In the genomic region with DNA sequence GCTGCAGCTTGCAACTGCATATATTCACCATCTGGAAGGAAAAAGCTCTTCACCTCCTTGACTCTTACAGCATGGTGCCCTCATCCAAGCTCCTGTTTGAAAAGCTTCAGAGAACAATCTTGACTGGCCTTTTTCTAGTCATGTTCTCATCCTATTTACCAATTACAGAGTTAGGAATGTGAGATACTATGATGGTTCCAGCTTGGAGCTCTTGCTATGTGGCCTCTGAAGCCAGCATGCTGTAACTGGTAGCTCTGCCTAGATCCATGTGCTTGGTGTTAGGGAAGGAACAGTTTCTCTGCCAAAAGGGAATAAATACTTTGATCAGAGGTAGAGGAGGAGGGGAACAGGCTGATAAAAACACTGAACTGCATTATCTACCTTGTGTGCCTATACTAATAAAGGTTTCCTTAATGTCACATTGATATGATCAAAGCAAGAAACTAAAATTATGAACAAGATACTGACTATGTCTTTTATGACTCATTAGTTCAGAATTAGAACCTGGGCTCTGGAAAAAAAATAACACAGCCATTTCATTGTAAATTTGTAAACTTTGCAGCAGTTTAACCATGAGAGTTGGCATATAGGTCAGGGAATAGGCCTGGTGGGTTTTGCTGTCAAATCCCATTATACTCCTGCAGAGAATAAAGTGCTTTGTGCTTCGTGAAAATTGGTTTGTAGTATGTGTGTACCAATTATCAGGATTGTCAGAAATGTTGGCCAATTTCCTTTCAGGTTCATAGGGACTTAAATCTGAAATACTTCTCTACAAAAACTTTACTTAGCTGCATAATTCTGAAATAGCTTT, we compare ENCODE assay signal across 2 cellular contexts.
A peak's percentile ranks its signal among the peaks of the same experiment; 100 is the strongest.
TF ChIP-seq lines count a peak whose summit lies in the region.

No MANE protein-coding gene starts in this region.

TF ChIP-seq in IMR-90, 13 proteins besides CTCF, POLR2A, EP300 and RAD21:
- TF ChIP-seq CHD1 (IDR thresholded peaks at IDR 0.05; ENCODE audit: low read depth, low read length) (no peak), NFE2L2 (IDR thresholded peaks at IDR 0.05; ENCODE audit: low read depth, low read length) (no peak), MXI1 (IDR thresholded peaks at IDR 0.05; ENCODE audit: borderline replicate concordance, low read depth, low read length) (no peak), CEBPB (IDR thresholded peaks at IDR 0.05; ENCODE audit: low read depth, low read length) (no peak), MAZ (IDR thresholded peaks at IDR 0.05; ENCODE audit: borderline replicate concordance, low read depth, low read length) (no peak), BHLHE40 (IDR thresholded peaks at IDR 0.05; ENCODE audit: low read depth, low read length) (no peak), FOS (IDR thresholded peaks at IDR 0.05; ENCODE audit: low read depth, low read length) (no peak), MAFK (IDR thresholded peaks at IDR 0.05; ENCODE audit: low read depth, low read length) (no peak), SMC3 (IDR thresholded peaks at IDR 0.05; ENCODE audit: low read depth, low read length) (no peak), RFX5 (IDR thresholded peaks at IDR 0.05; ENCODE audit: low read depth, low read length) (no peak), RCOR1 (IDR thresholded peaks at IDR 0.05; ENCODE audit: insufficient replicate concordance, low read length) (no peak)
- TF ChIP-seq, protein P1, sequence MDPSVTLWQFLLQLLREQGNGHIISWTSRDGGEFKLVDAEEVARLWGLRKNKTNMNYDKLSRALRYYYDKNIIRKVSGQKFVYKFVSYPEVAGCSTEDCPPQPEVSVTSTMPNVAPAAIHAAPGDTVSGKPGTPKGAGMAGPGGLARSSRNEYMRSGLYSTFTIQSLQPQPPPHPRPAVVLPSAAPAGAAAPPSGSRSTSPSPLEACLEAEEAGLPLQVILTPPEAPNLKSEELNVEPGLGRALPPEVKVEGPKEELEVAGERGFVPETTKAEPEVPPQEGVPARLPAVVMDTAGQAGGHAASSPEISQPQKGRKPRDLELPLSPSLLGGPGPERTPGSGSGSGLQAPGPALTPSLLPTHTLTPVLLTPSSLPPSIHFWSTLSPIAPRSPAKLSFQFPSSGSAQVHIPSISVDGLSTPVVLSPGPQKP (IDR thresholded peaks at IDR 0.05; ENCODE audit: borderline replicate concordance, low read depth, low read length) = no peak
- TF ChIP-seq, protein P2, sequence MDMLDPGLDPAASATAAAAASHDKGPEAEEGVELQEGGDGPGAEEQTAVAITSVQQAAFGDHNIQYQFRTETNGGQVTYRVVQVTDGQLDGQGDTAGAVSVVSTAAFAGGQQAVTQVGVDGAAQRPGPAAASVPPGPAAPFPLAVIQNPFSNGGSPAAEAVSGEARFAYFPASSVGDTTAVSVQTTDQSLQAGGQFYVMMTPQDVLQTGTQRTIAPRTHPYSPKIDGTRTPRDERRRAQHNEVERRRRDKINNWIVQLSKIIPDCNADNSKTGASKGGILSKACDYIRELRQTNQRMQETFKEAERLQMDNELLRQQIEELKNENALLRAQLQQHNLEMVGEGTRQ (IDR thresholded peaks at IDR 0.05; ENCODE audit: low read depth, low read length) = no peak

TF ChIP-seq in endothelial cell of umbilical vein, 7 proteins besides CTCF, POLR2A, EP300 and RAD21:
- TF ChIP-seq POLR2AphosphoS5 (IDR thresholded peaks at IDR 0.05; ENCODE audit: insufficient read depth, low read depth, low read length) = no peak
- TF ChIP-seq JUN (IDR thresholded peaks at IDR 0.05; ENCODE audit: borderline replicate concordance, insufficient read depth, insufficient read length, low read depth) = no peak
- TF ChIP-seq MYC (IDR thresholded peaks at IDR 0.05; ENCODE audit: low read depth, low read length) = no peak
- TF ChIP-seq FOS (IDR thresholded peaks at IDR 0.05; ENCODE audit: borderline replicate concordance, insufficient read depth, low read length) = peak; percentile 27
- peak; percentile 18 for TF ChIP-seq GATA2 (IDR thresholded peaks at IDR 0.05; ENCODE audit: insufficient read depth, insufficient read length, low read depth, low read length)
- TF ChIP-seq EZH2 (IDR thresholded peaks at IDR 0.05; ENCODE audit: borderline replicate concordance, low read depth, low read length, severe bottlenecking) = no peak
- TF ChIP-seq, protein P3, sequence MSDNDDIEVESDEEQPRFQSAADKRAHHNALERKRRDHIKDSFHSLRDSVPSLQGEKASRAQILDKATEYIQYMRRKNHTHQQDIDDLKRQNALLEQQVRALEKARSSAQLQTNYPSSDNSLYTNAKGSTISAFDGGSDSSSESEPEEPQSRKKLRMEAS (IDR thresholded peaks at IDR 0.05; ENCODE audit: insufficient read depth, insufficient read length) = no peak
